8 cellular contexts compared by ENCODE assay signal in the genomic region with DNA sequence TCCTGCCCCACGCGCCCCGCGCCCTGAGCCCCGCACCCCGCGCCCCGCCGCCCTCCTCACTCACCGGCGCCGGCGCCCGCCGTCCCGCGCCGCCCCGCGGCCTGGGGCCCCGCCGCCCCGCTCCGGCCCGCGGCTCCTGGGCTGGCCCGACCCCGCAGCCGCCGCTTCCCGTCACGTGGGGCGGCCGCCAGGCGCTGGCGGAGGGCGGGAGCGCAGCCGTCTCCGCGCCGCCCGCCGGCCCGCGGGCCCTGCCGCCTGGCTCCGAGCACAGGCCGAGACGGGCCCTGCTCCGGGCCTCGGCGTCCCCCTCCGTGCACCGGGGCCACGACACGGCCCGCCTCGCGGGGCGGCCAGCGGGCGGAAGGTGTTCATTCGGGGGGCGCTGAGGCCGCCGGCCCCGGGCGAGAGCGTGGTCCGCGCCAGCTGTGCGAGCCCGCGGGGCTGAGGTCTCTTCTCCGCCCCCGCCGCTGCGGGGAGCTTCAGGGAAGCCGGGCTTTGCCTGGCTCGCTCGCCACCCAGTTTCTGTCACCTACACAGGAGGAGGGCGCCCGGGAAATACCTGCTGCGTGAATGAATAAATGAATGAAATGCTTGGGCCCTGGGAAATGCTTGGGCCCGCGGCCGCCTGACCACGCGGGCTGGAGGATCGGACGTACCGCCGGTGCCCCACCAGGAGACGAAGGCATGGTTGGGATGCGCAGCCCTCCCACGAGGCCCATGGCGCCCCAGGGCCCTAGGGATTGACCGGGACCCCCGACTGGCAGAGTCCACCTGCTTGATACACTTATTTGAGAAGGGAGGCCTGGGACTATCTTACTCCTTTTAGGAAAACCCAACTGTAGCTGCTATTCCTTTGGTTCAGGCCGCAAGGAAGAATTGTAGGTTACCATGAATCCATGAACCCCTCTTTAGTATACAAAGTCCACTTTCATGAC. TPM values are rescaled to one million over a fixed set of nuclear protein-coding genes. Genes with fewer than 3 reads are reported as not detected.
DNase-seq lines count a peak whose midpoint lies in the region; ATAC-seq and TF ChIP-seq lines count a peak whose summit lies in the region.

A gene with protein sequence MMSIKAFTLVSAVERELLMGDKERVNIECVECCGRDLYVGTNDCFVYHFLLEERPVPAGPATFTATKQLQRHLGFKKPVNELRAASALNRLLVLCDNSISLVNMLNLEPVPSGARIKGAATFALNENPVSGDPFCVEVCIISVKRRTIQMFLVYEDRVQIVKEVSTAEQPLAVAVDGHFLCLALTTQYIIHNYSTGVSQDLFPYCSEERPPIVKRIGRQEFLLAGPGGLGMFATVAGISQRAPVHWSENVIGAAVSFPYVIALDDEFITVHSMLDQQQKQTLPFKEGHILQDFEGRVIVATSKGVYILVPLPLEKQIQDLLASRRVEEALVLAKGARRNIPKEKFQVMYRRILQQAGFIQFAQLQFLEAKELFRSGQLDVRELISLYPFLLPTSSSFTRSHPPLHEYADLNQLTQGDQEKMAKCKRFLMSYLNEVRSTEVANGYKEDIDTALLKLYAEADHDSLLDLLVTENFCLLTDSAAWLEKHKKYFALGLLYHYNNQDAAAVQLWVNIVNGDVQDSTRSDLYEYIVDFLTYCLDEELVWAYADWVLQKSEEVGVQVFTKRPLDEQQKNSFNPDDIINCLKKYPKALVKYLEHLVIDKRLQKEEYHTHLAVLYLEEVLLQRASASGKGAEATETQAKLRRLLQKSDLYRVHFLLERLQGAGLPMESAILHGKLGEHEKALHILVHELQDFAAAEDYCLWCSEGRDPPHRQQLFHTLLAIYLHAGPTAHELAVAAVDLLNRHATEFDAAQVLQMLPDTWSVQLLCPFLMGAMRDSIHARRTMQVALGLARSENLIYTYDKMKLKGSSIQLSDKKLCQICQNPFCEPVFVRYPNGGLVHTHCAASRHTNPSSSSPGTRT (minus strand): TSS at position 175 of the 935 bp plus-strand sequence. CDS start 21,434 bp downstream, outside the sequence.

- TF ChIP-seq CTCF in choroid plexus epithelial cell (conservative IDR thresholded peaks at IDR 0.05; ENCODE audit: low read depth, low read length) (no peak), left lung (IDR thresholded peaks at IDR 0.05) (no peak)

- intact Hi-C loops in left lung (cut with DNase I), result no loop called here

- H3K9me3 ChIP-seq in left lung, result no peaks in the 10 kb centered on the region

- H3K27me3 ChIP-seq in left lung, result no peaks in the 10 kb centered on the region

- H3K36me3 ChIP-seq in left lung, result no peaks in the 10 kb centered on the region

- peak within 1 kb of the TSS; percentile 60 for H3K4me3 ChIP-seq in choroid plexus epithelial cell (ENCODE audit: low read depth, low read length)
- H3K4me3 ChIP-seq in left lung, result peak within 1 kb of the TSS; percentile 61 to 62

- ATAC-seq in HG02610 (IDR thresholded peaks at IDR 0.05; ENCODE audit: unreplicated experiment), result peak; percentile 73
- peak; percentile 87 for ATAC-seq in left lung

- DNase-seq in NCI-H1436 (lab: John Stamatoyannopoulos, UW), result peak; percentile 35
- DNase-seq in NCI-H1436 treated with DMSO at 0.1 percent for 48 hours (lab: John Stamatoyannopoulos, UW), result no peak
- peak; percentile 37 for DNase-seq in NCI-H1092 (lab: John Stamatoyannopoulos, UW)
- DNase-seq in activated CD4-positive, alpha-beta T cell treated with anti-CD3 and anti-CD28 coated beads for 24 hours (ENCODE audit: low read depth in 2 of 2), result peak; percentile 19 to 35
- DNase-seq in choroid plexus epithelial cell (ENCODE audit: low read depth), result peak; percentile 47
- peak in 1 of 2 donors; percentile 93 for DNase-seq in left lung
- DNase-seq in stimulated activated CD4-positive, alpha-beta T cell treated with anti-CD3 and anti-CD28 coated beads, Interleukin-1b, Interleukin-23, amount 100 ng/mL, for 48 hours, result peak; percentile 40

- H3K27ac ChIP-seq in left lung, result peak within 1 kb of the TSS; percentile 79 to 90

- H3K4me1 ChIP-seq in left lung, result peaks cover 9 to 42% of the 10 kb centered on the region in 2 donors

RNA-seq across cellular contexts. Expression of the gene that starts here (rescaled TPM):
- total RNA-seq in left lung, result 10 to 100 TPM; 16.6 to 23.3 TPM
